11 cellular contexts compared by ENCODE assay signal in the genomic region with DNA sequence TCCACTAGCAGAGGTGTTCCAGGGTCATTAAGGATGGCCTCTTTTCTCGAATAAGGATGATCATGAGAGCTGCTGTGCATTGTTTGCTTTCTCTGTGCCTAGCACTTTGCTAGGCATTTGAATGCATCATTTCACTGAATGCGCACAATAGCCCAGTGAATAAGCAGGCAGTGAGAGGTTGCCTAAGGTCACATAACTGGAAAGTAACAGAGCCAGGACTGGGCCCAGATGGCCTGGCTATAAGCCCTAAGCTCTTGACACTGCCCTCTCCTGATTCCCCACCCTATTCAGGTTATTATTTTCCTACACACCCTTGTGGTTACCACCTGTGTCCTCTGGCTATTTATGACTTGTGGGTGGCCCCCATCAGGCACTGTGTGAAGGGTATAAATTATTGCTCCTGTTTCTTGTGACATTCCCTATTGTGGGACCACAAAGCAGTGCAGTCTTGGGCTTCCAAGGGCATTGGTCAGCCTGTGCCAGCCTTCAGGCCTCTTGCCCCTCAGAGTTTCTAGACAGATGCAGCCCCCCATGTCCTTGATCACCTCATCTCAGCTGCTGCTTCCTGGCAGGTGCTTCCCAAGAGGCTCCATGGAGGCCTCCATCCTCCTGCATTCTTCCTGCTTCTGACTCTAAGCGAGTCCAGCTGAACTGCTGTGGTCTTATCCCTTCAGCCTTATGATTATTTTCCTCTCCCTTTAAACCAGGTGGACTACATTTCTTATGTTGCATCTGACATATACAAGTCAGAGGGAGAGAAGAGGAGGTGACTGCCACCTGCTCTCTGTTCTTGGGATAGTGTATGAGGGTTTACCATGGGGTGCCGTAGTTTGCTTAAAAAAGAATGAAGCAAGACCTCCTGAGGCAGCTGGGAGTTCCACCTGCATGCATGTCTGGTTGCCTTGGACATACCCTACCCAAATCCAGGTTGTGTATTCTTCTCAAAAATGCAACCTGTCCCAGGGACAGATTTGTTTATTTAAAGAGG. TPM values are rescaled to one million over a fixed set of nuclear protein-coding genes. Genes with fewer than 3 reads are reported as not detected.
DNase-seq lines count a peak whose midpoint lies in the region; ATAC-seq lines count a peak whose summit lies in the region.
"Had no signal": no experiment of that assay in that cellular context is flagged by ENCODE, and none has a peak within 500 bp of the region (broad histone marks: within the 10 kb centered on the region; RNA-seq: fewer than 3 reads in every experiment).

No MANE protein-coding gene starts in this region.

- H3K4me3 Mint-ChIP-seq in activated CD8-positive, alpha-beta T cell treated with anti-CD3 and anti-CD28 coated beads, Interleukin-2, amount 10 ng/mL, durations not matched to agents 7 days and 5 days: no peak overlapping the region
- H3K4me3 Mint-ChIP-seq: HFFc6 had no signal

- CTCF ChIA-PET in activated CD8-positive, alpha-beta T cell treated with anti-CD3 and anti-CD28 coated beads, Interleukin-2, amount 10 ng/mL, durations not matched to agents 7 days and 5 days (lab: Charles Lee): no interaction called here

- ATAC-seq in HG02571 (IDR thresholded peaks at IDR 0.05; ENCODE audit: unreplicated experiment): no peak
- no peak for ATAC-seq in activated CD8-positive, alpha-beta T cell treated with anti-CD3 and anti-CD28 coated beads, Interleukin-2, amount 10 ng/mL, durations not matched to agents 7 days and 5 days

- peak; percentile 2 for DNase-seq in LoVo (ENCODE audit: low spot score)
- peak in 33 of 56 donors; percentile 14 to 78 (median 39) for DNase-seq in amygdala (lab: John Stamatoyannopoulos, UW)
- DNase-seq in inferior parietal cortex (ENCODE audit: extremely low spot score): peak; percentile 69
- DNase-seq in substantia nigra (lab: John Stamatoyannopoulos, UW): peak in 38 of 49 donors; percentile 19 to 84 (median 50)
- no peak for DNase-seq in NCI-H345 treated with DMSO at 0.1 percent for 48 hours (lab: John Stamatoyannopoulos, UW; ENCODE audit: unreplicated experiment)
- no peak for DNase-seq in activated CD8-positive, alpha-beta T cell treated with anti-CD3 and anti-CD28 coated beads, Interleukin-2, amount 10 ng/mL, durations not matched to agents 7 days and 5 days
- DNase-seq: activated CD4-positive, alpha-beta T cell treated with anti-CD3 and anti-CD28 coated beads for 48 hours; activated naive CD4-positive, alpha-beta T cell treated with Interleukin-2 at 50 U/mL for 16 hours; HFFc6 had no signal

- peaks cover 11% of the 10 kb centered on the region for H3K27me3 Mint-ChIP-seq in activated CD8-positive, alpha-beta T cell treated with anti-CD3 and anti-CD28 coated beads, Interleukin-2, amount 10 ng/mL, durations not matched to agents 7 days and 5 days (ENCODE audit: low read depth)

- H3K36me3 Mint-ChIP-seq in activated CD8-positive, alpha-beta T cell treated with anti-CD3 and anti-CD28 coated beads, Interleukin-2, amount 10 ng/mL, durations not matched to agents 7 days and 5 days (ENCODE audit: low read depth): peaks cover 10% of the 10 kb centered on the region

- H3K9me3 Mint-ChIP-seq in activated CD8-positive, alpha-beta T cell treated with anti-CD3 and anti-CD28 coated beads, Interleukin-2, amount 10 ng/mL, durations not matched to agents 7 days and 5 days (ENCODE audit: insufficient read depth): peaks cover 8% of the 10 kb centered on the region

- H3K27ac Mint-ChIP-seq in activated CD8-positive, alpha-beta T cell treated with anti-CD3 and anti-CD28 coated beads, Interleukin-2, amount 10 ng/mL, durations not matched to agents 7 days and 5 days: no peak overlapping the region
- H3K27ac Mint-ChIP-seq: HFFc6 had no signal

- peak overlapping the region; percentile 83 for H3K27ac ChIP-seq in substantia nigra (ENCODE audit: low read depth, low read length, poor library complexity, severe bottlenecking)
- H3K27ac ChIP-seq: pancreas had no signal

- POLR2A ChIA-PET in activated CD8-positive, alpha-beta T cell treated with anti-CD3 and anti-CD28 coated beads, Interleukin-2, amount 10 ng/mL, durations not matched to agents 7 days and 5 days (lab: Charles Lee): no interaction called here

- H3K4me1 Mint-ChIP-seq in activated CD8-positive, alpha-beta T cell treated with anti-CD3 and anti-CD28 coated beads, Interleukin-2, amount 10 ng/mL, durations not matched to agents 7 days and 5 days (ENCODE audit: low read depth): peaks cover 13% of the 10 kb centered on the region

RNA-seq across cellular contexts. Expression of gene ANGPTL2, which starts 47.6 kb away (rescaled TPM):
- total RNA-seq in activated CD8-positive, alpha-beta T cell treated with anti-CD3 and anti-CD28 coated beads, Interleukin-2, amount 10 ng/mL, durations not matched to agents 7 days and 5 days: not detected

Comparison
In these comparisons a context has a peak if more than half of its experiments do, and no peak if none do; other contexts are left out.
1. DNase-seq: peak in LoVo (single experiment), amygdala (33 of 56), inferior parietal cortex (single experiment) and substantia nigra (38 of 49); none in NCI-H345 treated with DMSO at 0.1 percent for 48 hours (single experiment) and activated CD8-positive, alpha-beta T cell treated with anti-CD3 and anti-CD28 coated beads, Interleukin-2, amount 10 ng/mL, durations not matched to agents 7 days and 5 days (single experiment).